ENCODE assay signal across 26 cellular contexts in genomic region chr17:70658324-70658723, GRCh38.
"Had no signal": no experiment of that assay in that cellular context is flagged by ENCODE, and none has a peak within 500 bp of the region (broad histone marks: within the 10 kb centered on the region; RNA-seq: fewer than 3 reads in every experiment).

No MANE protein-coding gene starts in this region.

- H3K36me3 ChIP-seq: colonic mucosa, esophagus muscularis mucosa, gastrocnemius medialis, heart right ventricle, pancreas, prostate gland, spleen, tibial nerve had no signal

- H3K4me1 Mint-ChIP-seq: naive thymus-derived CD8-positive, alpha-beta T cell; stimulated activated naive CD8-positive, alpha-beta T cell treated with anti-CD3 and anti-CD28 coated beads, Interleukin-15, amount 100 ng/mL, for 72 hours had no signal

- H3K4me3 Mint-ChIP-seq: naive thymus-derived CD8-positive, alpha-beta T cell; stimulated activated naive B cell treated with anti-CD40 and anti-IgM and Interleukin-4, amounts not matched to agents 10 μg/mL and 1 μg/mL and 100 μg/mL, for 72 hours; stimulated activated naive CD8-positive, alpha-beta T cell treated with anti-CD3 and anti-CD28 coated beads, Interleukin-15, amount 100 ng/mL, for 72 hours had no signal

- H3K4me1 ChIP-seq: colonic mucosa, esophagus muscularis mucosa, gastrocnemius medialis, pancreas, prostate gland, spleen, testis had no signal

- DNase-seq: caudate nucleus; colonic mucosa; effector CD4-positive, alpha-beta T cell; gastrocnemius medialis; heart right ventricle; hypothalamus; left cardiac atrium; left ventricle myocardium superior; mucosa of descending colon; naive thymus-derived CD8-positive, alpha-beta T cell; occipital lobe; pancreas; spleen; stimulated activated CD4-positive, alpha-beta T cell treated with anti-CD3 and anti-CD28 coated beads, Interleukin-15, amount 100 ng/mL, for 24 hours; stimulated activated CD4-positive, alpha-beta T cell treated with anti-CD3 and anti-CD28 coated beads, Interleukin-1b, Interleukin-23, amount 100 ng/mL, for 48 hours; stimulated activated CD4-positive, alpha-beta T cell treated with anti-CD3 and anti-CD28 coated beads, Interleukin-4, amount 100 ng/mL, for 4 hours; stimulated activated naive B cell treated with anti-CD40 and anti-IgM and Interleukin-4, amounts not matched to agents 10 μg/mL and 1 μg/mL and 100 μg/mL, for 72 hours; stimulated activated naive CD8-positive, alpha-beta T cell treated with anti-CD3 and anti-CD28 coated beads, Interleukin-15, amount 100 ng/mL, for 72 hours; testis had no signal

- H3K27ac ChIP-seq: colonic mucosa, epithelial cell of prostate, esophagus muscularis mucosa, gastrocnemius medialis, heart right ventricle, prostate gland, spleen, testis, tibial nerve had no signal

- H3K9me3 ChIP-seq: colonic mucosa, esophagus muscularis mucosa, gastrocnemius medialis, heart right ventricle, mucosa of descending colon, pancreas, prostate gland, spleen, testis, tibial nerve had no signal

- H3K27me3 Mint-ChIP-seq: stimulated activated naive B cell treated with anti-CD40 and anti-IgM and Interleukin-4, amounts not matched to agents 10 μg/mL and 1 μg/mL and 100 μg/mL, for 72 hours; stimulated activated naive CD8-positive, alpha-beta T cell treated with anti-CD3 and anti-CD28 coated beads, Interleukin-15, amount 100 ng/mL, for 72 hours had no signal

- ATAC-seq: gastrocnemius medialis; heart right ventricle; left cardiac atrium; left ventricle myocardium superior; mucosa of descending colon; naive thymus-derived CD8-positive, alpha-beta T cell; pancreas; sciatic nerve; stimulated activated naive B cell treated with anti-CD40 and anti-IgM and Interleukin-4, amounts not matched to agents 10 μg/mL and 1 μg/mL and 100 μg/mL, for 72 hours; stimulated activated naive CD8-positive, alpha-beta T cell treated with anti-CD3 and anti-CD28 coated beads, Interleukin-15, amount 100 ng/mL, for 72 hours had no signal

- H3K36me3 Mint-ChIP-seq: naive thymus-derived CD8-positive, alpha-beta T cell; stimulated activated naive B cell treated with anti-CD40 and anti-IgM and Interleukin-4, amounts not matched to agents 10 μg/mL and 1 μg/mL and 100 μg/mL, for 72 hours had no signal

- H3K27me3 ChIP-seq: colonic mucosa, esophagus muscularis mucosa, gastrocnemius medialis, heart right ventricle, pancreas, testis, tibial nerve had no signal

- H3K27ac Mint-ChIP-seq: stimulated activated naive B cell treated with anti-CD40 and anti-IgM and Interleukin-4, amounts not matched to agents 10 μg/mL and 1 μg/mL and 100 μg/mL, for 72 hours; stimulated activated naive CD8-positive, alpha-beta T cell treated with anti-CD3 and anti-CD28 coated beads, Interleukin-15, amount 100 ng/mL, for 72 hours had no signal

- H3K9me3 Mint-ChIP-seq: naive thymus-derived CD8-positive, alpha-beta T cell; stimulated activated naive B cell treated with anti-CD40 and anti-IgM and Interleukin-4, amounts not matched to agents 10 μg/mL and 1 μg/mL and 100 μg/mL, for 72 hours; stimulated activated naive CD8-positive, alpha-beta T cell treated with anti-CD3 and anti-CD28 coated beads, Interleukin-15, amount 100 ng/mL, for 72 hours had no signal

- FAIRE-seq: endometrium, keratinocyte, pancreas had no signal

- H3K4me3 ChIP-seq: colonic mucosa, esophagus muscularis mucosa, gastrocnemius medialis, heart right ventricle, mucosa of descending colon, pancreas, prostate gland, spleen, testis, tibial nerve had no signal
